ENCODE assay signal across 8 cellular contexts in genomic region chr12:67268335-67268895, GRCh38. TPM values are rescaled to one million over a fixed set of nuclear protein-coding genes. Genes with fewer than 3 reads are reported as not detected.
DNase-seq lines count a peak whose midpoint lies in the region; ATAC-seq and TF ChIP-seq lines count a peak whose summit lies in the region.

No MANE protein-coding gene starts in this region.

- H3K27me3 Mint-ChIP-seq in IgD-negative memory B cell, result no peaks in the 10 kb centered on the region
- peaks cover 3% of the 10 kb centered on the region for H3K27me3 Mint-ChIP-seq in neural progenitor cell (ENCODE audit: insufficient read depth, low read depth)

- no peaks in the 10 kb centered on the region; the same call in none of the 2 replicates for H3K36me3 ChIP-seq in RWPE2 (ENCODE audit: low read depth)
- H3K36me3 ChIP-seq in neural progenitor cell, result no peaks in the 10 kb centered on the region

- peak overlapping the region; percentile 93 to 100 (median 99) for H3K27ac Mint-ChIP-seq in IgD-negative memory B cell
- peak overlapping the region; percentile 100 for H3K27ac Mint-ChIP-seq in neural progenitor cell

- TF ChIP-seq CTCF in RWPE2 (IDR thresholded peaks at IDR 0.05; ENCODE audit: poor library complexity, severe bottlenecking) (no peak), foreskin fibroblast (IDR thresholded peaks at IDR 0.05; ENCODE audit: low read depth, low read length) (no peak), neural progenitor cell (IDR thresholded peaks at IDR 0.05) (no peak)

- peaks cover 39% of the 10 kb centered on the region for H3K79me2 ChIP-seq in neural progenitor cell (ENCODE audit: low read depth)

- DNase-seq in DMS79 treated with DMSO at 0.1 percent for 48 hours (lab: John Stamatoyannopoulos, UW), result peak; percentile 89
- DNase-seq in RWPE2 (ENCODE audit: low spot score), result peak; percentile 92
- peak; percentile 75 for DNase-seq in activated effector memory CD4-positive, alpha-beta T cell treated with Interleukin-2 at 50 U/mL for 16 hours
- peak; percentile 97 to 98 for DNase-seq in foreskin fibroblast
- DNase-seq in neural progenitor cell (ENCODE audit: low spot score), result peak; percentile 97
- DNase-seq in stromal cell of bone marrow (ENCODE audit: low read depth), result peak; percentile 99

- H2AFZ ChIP-seq in neural progenitor cell (replicated peaks), result peak overlapping the region; percentile 88

- H3F3A ChIP-seq in neural progenitor cell (ENCODE audit: low read depth), result peaks cover 10% of the 10 kb centered on the region

- H3K4me3 Mint-ChIP-seq in IgD-negative memory B cell (peak overlapping the region; percentile 90 to 98 (median 93)), neural progenitor cell (peak overlapping the region; percentile 97)

- H3K4me1 ChIP-seq in RWPE2 (ENCODE audit: insufficient read depth, poor library complexity, severe bottlenecking), result peaks cover 12% of the 10 kb centered on the region
- H3K4me1 ChIP-seq in neural progenitor cell, result peaks cover 14% of the 10 kb centered on the region

- H4K20me1 ChIP-seq in neural progenitor cell (ENCODE audit: low read depth), result peaks cover 37% of the 10 kb centered on the region

- peak overlapping the region; percentile 59 for H3K9ac ChIP-seq in neural progenitor cell

- H3K9me3 Mint-ChIP-seq in IgD-negative memory B cell (no peaks in the 10 kb centered on the region), neural progenitor cell (peaks cover 2% of the 10 kb centered on the region)

- ATAC-seq in GM21529 (IDR thresholded peaks at IDR 0.05; ENCODE audit: unreplicated experiment), result peak; percentile 74
- peak; percentile 83 for ATAC-seq in RWPE2 (ENCODE audit: low read depth)

- H3K36me3 Mint-ChIP-seq in IgD-negative memory B cell, result no peaks in the 10 kb centered on the region
- H3K36me3 Mint-ChIP-seq in neural progenitor cell, result peaks cover 5% of the 10 kb centered on the region

- H3K27me3 ChIP-seq in RWPE2 (ENCODE audit: insufficient read depth, poor library complexity, severe bottlenecking), result no peaks in the 10 kb centered on the region
- no peaks in the 10 kb centered on the region for H3K27me3 ChIP-seq in neural progenitor cell

- H3K9me3 ChIP-seq in RWPE2 (ENCODE audit: severe bottlenecking) (no peaks in the 10 kb centered on the region), neural progenitor cell (ENCODE audit: low read depth) (no peaks in the 10 kb centered on the region)

- peak overlapping the region; percentile 83 for H3K27ac ChIP-seq in RWPE2 (ENCODE audit: poor library complexity, severe bottlenecking)
- no peak overlapping the region for H3K27ac ChIP-seq in neural progenitor cell

- H3K4me2 ChIP-seq in neural progenitor cell, result peak overlapping the region; percentile 90

- H3K4me3 ChIP-seq in RWPE2 (ENCODE audit: severe bottlenecking) (peak overlapping the region; percentile 88), foreskin fibroblast (ENCODE audit: low read depth in 1 of 2, low read length in 2 of 2) (peak overlapping the region; percentile 79 to 91), neural progenitor cell (peak overlapping the region; percentile 91)

- peaks cover 11 to 31% (median 25%) of the 10 kb centered on the region in 3 donors for H3K4me1 Mint-ChIP-seq in IgD-negative memory B cell
- H3K4me1 Mint-ChIP-seq in neural progenitor cell, result peaks cover 21% of the 10 kb centered on the region

RNA-seq across cellular contexts. Expression of gene CAND1, which starts 0.7 kb away (rescaled TPM):
- polyA plus RNA-seq in IgD-negative memory B cell, result 49.0 TPM
- total RNA-seq in neural progenitor cell (ENCODE audit: low replicate concordance), result 193 and 284 TPM in 2 replicates
